Comparison of ENCODE assay signal across 19 cellular contexts in genomic region chr12:11568155-11568761, GRCh38.
DNase-seq lines count a peak whose midpoint lies in the region; ATAC-seq, FAIRE-seq and TF ChIP-seq lines count a peak whose summit lies in the region.
"Had no signal": no experiment of that assay in that cellular context is flagged by ENCODE, and none has a peak within 500 bp of the region (broad histone marks: within the 10 kb centered on the region; RNA-seq: fewer than 3 reads in every experiment).

No MANE protein-coding gene starts in this region.

- H3K4me3 ChIP-seq in OCI-LY3 (ENCODE audit: low read length) = peak overlapping the region; percentile 14
- H3K4me3 ChIP-seq: adrenal gland, vagina had no signal

- no peaks in the 10 kb centered on the region for H3K36me3 Mint-ChIP-seq in endothelial cell (ENCODE audit: low read depth, unreplicated experiment)
- H3K36me3 Mint-ChIP-seq in mesothelial cell of epicardium = no peaks in the 10 kb centered on the region

- H3K4me3 Mint-ChIP-seq in endothelial cell (ENCODE audit: unreplicated experiment) (no peak overlapping the region), mesothelial cell of epicardium (no peak overlapping the region)

- no peaks in the 10 kb centered on the region for H3K9me3 Mint-ChIP-seq in endothelial cell (ENCODE audit: unreplicated experiment)
- peaks cover 3% of the 10 kb centered on the region for H3K9me3 Mint-ChIP-seq in mesothelial cell of epicardium

- H3K27ac ChIP-seq in OCI-LY3 (ENCODE audit: low read length) = peak overlapping the region; percentile 89
- H3K27ac ChIP-seq: adrenal gland, neutrophil, vagina, WERI-Rb-1 had no signal

- peaks cover 59% of the 10 kb centered on the region for H3K4me1 ChIP-seq in OCI-LY3 (ENCODE audit: low read length)
- H3K4me1 ChIP-seq: adrenal gland, vagina had no signal

- no peaks in the 10 kb centered on the region for H3K9me3 ChIP-seq in OCI-LY3 (ENCODE audit: insufficient read depth, low read length)
- H3K9me3 ChIP-seq: adrenal gland, neutrophil, vagina had no signal

- ATAC-seq in GM19395 (IDR thresholded peaks at IDR 0.05; ENCODE audit: unreplicated experiment) (peak; percentile 32), HG02970 (IDR thresholded peaks at IDR 0.05; ENCODE audit: low FRiP score, unreplicated experiment) (peak; percentile 23)
- ATAC-seq: right cardiac atrium had no signal

- H4K20me1 ChIP-seq in OCI-LY3 (ENCODE audit: insufficient read depth, low read length) = no peaks in the 10 kb centered on the region

- H3K27me3 Mint-ChIP-seq in endothelial cell (ENCODE audit: unreplicated experiment) = peaks cover 2% of the 10 kb centered on the region
- no peaks in the 10 kb centered on the region for H3K27me3 Mint-ChIP-seq in mesothelial cell of epicardium (ENCODE audit: low read depth)

- H3K27me3 ChIP-seq in OCI-LY3 (ENCODE audit: low read depth, low read length) = peaks cover 12% of the 10 kb centered on the region; the same call in 1 of the 2 replicates
- H3K27me3 ChIP-seq: adrenal gland, neutrophil, vagina had no signal

- peak overlapping the region; percentile 69 for H3K4me2 ChIP-seq in OCI-LY3 (ENCODE audit: low read length)

- H3K36me3 ChIP-seq in OCI-LY3 (replicated peaks; ENCODE audit: low read depth, low read length) = peaks cover 7% of the 10 kb centered on the region
- H3K36me3 ChIP-seq: adrenal gland, neutrophil, vagina, WERI-Rb-1 had no signal

- H3K9ac ChIP-seq in OCI-LY3 (ENCODE audit: low read length) = peak overlapping the region; percentile 31; the same call in 1 of the 2 replicates

- no peaks in the 10 kb centered on the region for H3K4me1 Mint-ChIP-seq in endothelial cell (ENCODE audit: unreplicated experiment)
- no peaks in the 10 kb centered on the region for H3K4me1 Mint-ChIP-seq in mesothelial cell of epicardium

- no peak overlapping the region for H2AFZ ChIP-seq in OCI-LY3 (ENCODE audit: low read depth, low read length)

- FAIRE-seq in D721Med (lab: Jason Lieb, UNC) = peak; percentile 35
- FAIRE-seq: A204.1 had no signal

- no peaks in the 10 kb centered on the region for H3K79me2 ChIP-seq in OCI-LY3 (ENCODE audit: low read length)

- H3K27ac Mint-ChIP-seq in endothelial cell (ENCODE audit: unreplicated experiment) (no peak overlapping the region), mesothelial cell of epicardium (no peak overlapping the region)

- DNase-seq in D721Med (ENCODE audit: insufficient read length, low spot score) = no peak
- no peak for DNase-seq in NK-92 (lab: John Stamatoyannopoulos, UW; ENCODE audit: unreplicated experiment)
- DNase-seq in endothelial cell (ENCODE audit: low spot score) = no peak
- DNase-seq in mesothelial cell of epicardium (ENCODE audit: low spot score in 2 of 2, unreplicated experiment in 2 of 2) = no peak
- DNase-seq in HPDE6-E6E7 (ENCODE audit: extremely low spot score) = no peak
- DNase-seq: adrenal gland, DMS53, NCI-H1048, NCI-H2107, right cardiac atrium, RPMI8226, SW 1271, WERI-Rb-1 had no signal

- TF ChIP-seq CTCF in D721Med (IDR thresholded peaks at IDR 0.05; ENCODE audit: insufficient read depth, missing control alignments) (no peak), OCI-LY3 (IDR thresholded peaks at IDR 0.05; ENCODE audit: low read depth, low read length) (no peak), endothelial cell (IDR thresholded peaks at IDR 0.05; ENCODE audit: unreplicated experiment) (no peak), mesothelial cell of epicardium (IDR thresholded peaks at IDR 0.05; ENCODE audit: unreplicated experiment) (no peak)
